8 cellular contexts compared by ENCODE assay signal in genomic region chr7:21580073-21580521, GRCh38. TPM values are rescaled to one million over a fixed set of nuclear protein-coding genes. Genes with fewer than 3 reads are reported as not detected.
DNase-seq lines count a peak whose midpoint lies in the region; ATAC-seq and TF ChIP-seq lines count a peak whose summit lies in the region.

No MANE protein-coding gene starts in this region.

- peaks cover 0 to 12% of the 10 kb centered on the region in 2 donors for H3K9me3 ChIP-seq in left lung
- no peaks in the 10 kb centered on the region for H3K9me3 ChIP-seq in neuronal stem cell (replicated peaks in 1 of 2; ENCODE audit: control insufficient read depth in 2 of 2, insufficient read depth in 1 of 2, low read depth in 1 of 2, low read length in 2 of 2)

- no peak overlapping the region for H4K8ac ChIP-seq in neuronal stem cell (ENCODE audit: low read depth, low read length)

- H2BK120ac ChIP-seq in neuronal stem cell (ENCODE audit: low read depth, low read length) = no peak overlapping the region

- no peak for TF ChIP-seq CTCF in left lung (IDR thresholded peaks at IDR 0.05)

- no peak overlapping the region for H2BK15ac ChIP-seq in neuronal stem cell (ENCODE audit: low read length)

- H3K27me3 ChIP-seq in left lung (no peaks in the 10 kb centered on the region), neuronal stem cell (ENCODE audit: control insufficient read depth in 3 of 3, insufficient read depth in 3 of 3, low read depth in 1 of 3, low read length in 3 of 3) (no peaks in the 10 kb centered on the region)

- no peak overlapping the region for H3K23ac ChIP-seq in neuronal stem cell (ENCODE audit: low read depth, low read length, poor library complexity)

- no peak overlapping the region for H2BK5ac ChIP-seq in neuronal stem cell (ENCODE audit: low read length)

- intact Hi-C loops in left lung (cut with DNase I) = no loop called here

- H3K18ac ChIP-seq in neuronal stem cell (ENCODE audit: low read length) = no peak overlapping the region

- WGBS in neuronal stem cell (ENCODE audit: extremely low coverage in 2 of 2, insufficient read length in 2 of 2, insufficient replicate concordance in 1 of 2), 2 donors = no CpG with 5 or more reads among the region's 4 CpGs

- no peaks in the 10 kb centered on the region for H3K79me1 ChIP-seq in neuronal stem cell (ENCODE audit: low read depth, low read length)

- no peaks in the 10 kb centered on the region for H3K36me3 ChIP-seq in left lung
- H3K36me3 ChIP-seq in neuronal stem cell (replicated peaks in 1 of 2; ENCODE audit: control insufficient read depth in 2 of 2, insufficient read depth in 2 of 2, low read length in 2 of 2) = no peaks in the 10 kb centered on the region

- no peak overlapping the region for H3K4ac ChIP-seq in neuronal stem cell (ENCODE audit: low read length)

- H4K91ac ChIP-seq in neuronal stem cell (ENCODE audit: low read depth, low read length, poor library complexity) = no peak overlapping the region

- H3K27ac ChIP-seq in left lung (peak overlapping the region; percentile 39 to 45), neuronal stem cell (replicated peaks; ENCODE audit: low read length) (no peak overlapping the region)

- H3K4me1 ChIP-seq in left lung (peaks cover 9 to 18% of the 10 kb centered on the region in 2 donors), neuronal stem cell (ENCODE audit: control insufficient read depth in 2 of 2, insufficient read depth in 1 of 2, low read depth in 1 of 2, low read length in 2 of 2) (no peaks in the 10 kb centered on the region)

- H2AFZ ChIP-seq in neuronal stem cell (ENCODE audit: low read length) = no peak overlapping the region

- H2BK12ac ChIP-seq in neuronal stem cell (ENCODE audit: low read length) = no peak overlapping the region

- no peak overlapping the region for H3K9ac ChIP-seq in neuronal stem cell (ENCODE audit: low read depth, low read length, poor library complexity)

- H2AK5ac ChIP-seq in neuronal stem cell (ENCODE audit: low read depth, low read length) = no peak overlapping the region

- ATAC-seq in HG02798 (IDR thresholded peaks at IDR 0.05; ENCODE audit: poor library complexity, unreplicated experiment) = peak; percentile 68
- peak; percentile 91 for ATAC-seq in left lung
- no peak for ATAC-seq in HG02973 (IDR thresholded peaks at IDR 0.05; ENCODE audit: unreplicated experiment)

- DNase-seq in DMS153 treated with DMSO at 0.1 percent for 48 hours (lab: John Stamatoyannopoulos, UW; ENCODE audit: unreplicated experiment) (peak; percentile 72), SIG-M5 treated with dmso at 0.1 percent for 504 hours (lab: John Stamatoyannopoulos, UW; ENCODE audit: unreplicated experiment) (peak; percentile 78), left lung (no peak), T-helper 9 cell (no peak), putamen (ENCODE audit: low spot score) (no peak), neuronal stem cell (ENCODE audit: low spot score) (no peak)

- H3K14ac ChIP-seq in neuronal stem cell (ENCODE audit: low read length) = no peak overlapping the region

- H3K4me2 ChIP-seq in neuronal stem cell (ENCODE audit: insufficient read depth, low read length, poor library complexity, severe bottlenecking) = no peak overlapping the region

- H3K4me3 ChIP-seq in left lung (no peak overlapping the region), neuronal stem cell (ENCODE audit: low read length in 2 of 2) (no peak overlapping the region)

RNA-seq across cellular contexts. Expression of gene DNAH11, which starts 37.3 kb away (rescaled TPM):
- 1 to 10 TPM; 2.8 to 5.1 TPM for total RNA-seq in left lung
- 0.21 TPM for polyA plus RNA-seq in neuronal stem cell (2013, experiment 1 of 2)
- polyA plus RNA-seq in neuronal stem cell (2013, experiment 2 of 2) = 0.19 TPM

Comparison
In these comparisons a context has a peak if more than half of its experiments do, and no peak if none do; other contexts are left out.
1. DNase-seq: peak in DMS153 treated with DMSO at 0.1 percent for 48 hours (single experiment) and SIG-M5 treated with dmso at 0.1 percent for 504 hours (single experiment); none in left lung (0 of 2), T-helper 9 cell (single experiment), putamen (single experiment) and neuronal stem cell (single experiment).